ENCODE assay signal across 1 cellular context in genomic region chr12:56165369-56165768, GRCh38.
TF ChIP-seq lines count a peak whose summit lies in the region.

No MANE protein-coding gene starts in this region.

TF ChIP-seq in IMR-90, 13 proteins besides CTCF, POLR2A, EP300 and RAD21 (continued from another document):
- TF ChIP-seq RFX5 (IDR thresholded peaks at IDR 0.05; ENCODE audit: low read depth, low read length) (no peak), FOS (IDR thresholded peaks at IDR 0.05; ENCODE audit: low read depth, low read length) (no peak)
